Comparison of ENCODE assay signal across 1 cellular context in genomic region chr4:168765726-168766125, GRCh38.
TF ChIP-seq lines count a peak whose summit lies in the region.

No MANE protein-coding gene starts in this region.

TF ChIP-seq in A549, 52 proteins besides CTCF, POLR2A, EP300 and RAD21 (continued from another document):
- TF ChIP-seq HMGXB4 (CRISPR knock-in tag; IDR thresholded peaks at IDR 0.05; ENCODE audit: borderline replicate concordance), result no peak
- TF ChIP-seq, protein P1, sequence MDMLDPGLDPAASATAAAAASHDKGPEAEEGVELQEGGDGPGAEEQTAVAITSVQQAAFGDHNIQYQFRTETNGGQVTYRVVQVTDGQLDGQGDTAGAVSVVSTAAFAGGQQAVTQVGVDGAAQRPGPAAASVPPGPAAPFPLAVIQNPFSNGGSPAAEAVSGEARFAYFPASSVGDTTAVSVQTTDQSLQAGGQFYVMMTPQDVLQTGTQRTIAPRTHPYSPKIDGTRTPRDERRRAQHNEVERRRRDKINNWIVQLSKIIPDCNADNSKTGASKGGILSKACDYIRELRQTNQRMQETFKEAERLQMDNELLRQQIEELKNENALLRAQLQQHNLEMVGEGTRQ (IDR thresholded peaks at IDR 0.05), result no peak
TF ChIP-seq in A549: peak in this region for 0.
